27 cellular contexts compared by ENCODE assay signal in the genomic region with DNA sequence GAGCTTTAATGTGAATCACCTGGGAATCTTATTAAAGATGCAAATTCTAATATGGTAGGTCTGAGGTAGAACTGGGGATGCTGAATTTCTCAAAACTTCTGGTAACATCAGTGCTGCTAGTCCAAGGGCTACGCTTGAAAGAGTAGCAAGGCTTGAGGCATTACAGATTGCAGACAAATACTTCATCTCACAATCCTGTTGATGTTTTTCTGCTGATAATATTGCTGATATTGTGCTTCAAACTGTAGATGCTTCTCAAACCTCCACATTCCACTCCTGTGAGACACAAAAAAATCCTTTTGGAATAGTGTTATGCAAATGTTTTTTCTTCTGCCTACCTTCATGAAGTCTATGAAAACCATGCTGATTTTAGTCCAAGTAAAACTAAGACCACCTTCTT.
DNase-seq lines count a peak whose midpoint lies in the region; ATAC-seq, FAIRE-seq and TF ChIP-seq lines count a peak whose summit lies in the region.
"Had no signal": no experiment of that assay in that cellular context is flagged by ENCODE, and none has a peak within 500 bp of the region (broad histone marks: within the 10 kb centered on the region; RNA-seq: fewer than 3 reads in every experiment).

No MANE protein-coding gene starts in this region.

- H3K27me3 Mint-ChIP-seq in astrocyte (ENCODE audit: low read depth, unreplicated experiment): no peaks in the 10 kb centered on the region
- peaks cover 3% of the 10 kb centered on the region for H3K27me3 Mint-ChIP-seq in endothelial cell (ENCODE audit: unreplicated experiment)

- peak; percentile 71 for FAIRE-seq in astrocyte (lab: Jason Lieb, UNC)
- FAIRE-seq: A204.1, GM12878, GM12892, GM18507 had no signal

- H3K27ac ChIP-seq in astrocyte (ENCODE audit: low read depth, low read length): no peak overlapping the region
- no peak overlapping the region for H3K27ac ChIP-seq in brain microvascular endothelial cell
- H3K27ac ChIP-seq: BLaER1 had no signal

- peaks cover 2% of the 10 kb centered on the region for H3K4me1 Mint-ChIP-seq in astrocyte (ENCODE audit: low read depth, unreplicated experiment)
- peaks cover 3% of the 10 kb centered on the region for H3K4me1 Mint-ChIP-seq in endothelial cell (ENCODE audit: unreplicated experiment)

- no peak overlapping the region for H3K9ac ChIP-seq in astrocyte (ENCODE audit: low read length)
- H3K9ac ChIP-seq: BLaER1 had no signal

- H3K4me3 ChIP-seq in astrocyte (ENCODE audit: insufficient read depth, low read depth, low read length) (no peak overlapping the region), brain microvascular endothelial cell (ENCODE audit: low read depth, low read length) (no peak overlapping the region)
- H3K4me3 ChIP-seq: BLaER1, GM12878 had no signal

- H3K9me3 Mint-ChIP-seq in astrocyte (ENCODE audit: unreplicated experiment): peaks cover 2% of the 10 kb centered on the region
- no peaks in the 10 kb centered on the region for H3K9me3 Mint-ChIP-seq in endothelial cell (ENCODE audit: unreplicated experiment)

- H3K9me3 ChIP-seq in astrocyte (ENCODE audit: insufficient read depth, low read depth, low read length): peaks cover 16% of the 10 kb centered on the region
- H3K9me3 ChIP-seq: BE2C had no signal

- DNase-seq in NCI-H226 (peak; percentile 63), astrocyte (ENCODE audit: low read depth) (peak; percentile 28), iris pigment epithelial cell (ENCODE audit: low read depth) (peak; percentile 10), brain microvascular endothelial cell (no peak), endothelial cell (ENCODE audit: low spot score) (no peak)
- no peak for DNase-seq in activated CD4-positive, alpha-beta T cell treated with anti-CD3 and anti-CD28 coated beads, Interleukin-2, amount 50 U/mL, for 48 hours
- DNase-seq: 8988T; ACHN; BE2C; C1 segment of cervical spinal cord; CD4-positive, alpha-beta memory T cell; CD4-positive, CD25-positive, alpha-beta regulatory T cell; CD8-positive, alpha-beta memory T cell; COR-L47; DMS 273 treated with DMSO at 0.1 percent for 48 hours; DMS153; DMS79; DND-41; EL; GDM1 had no signal

- H2AFZ ChIP-seq in astrocyte (ENCODE audit: low read depth, low read length): no peak overlapping the region

- no peak overlapping the region for H3K4me2 ChIP-seq in astrocyte (ENCODE audit: low read length)
- H3K4me2 ChIP-seq: BLaER1 had no signal

- H3K27me3 ChIP-seq in astrocyte (ENCODE audit: insufficient read depth, low read length) (no peaks in the 10 kb centered on the region), brain microvascular endothelial cell (replicated peaks) (no peaks in the 10 kb centered on the region)
- H3K27me3 ChIP-seq: BE2C, BLaER1 had no signal

- no peak for ATAC-seq in HG03432 (IDR thresholded peaks at IDR 0.05; ENCODE audit: unreplicated experiment)
- ATAC-seq: GM12878 had no signal

- H3K36me3 Mint-ChIP-seq in astrocyte (ENCODE audit: low read depth, unreplicated experiment) (peaks cover 8% of the 10 kb centered on the region), endothelial cell (ENCODE audit: low read depth, unreplicated experiment) (peaks cover 6% of the 10 kb centered on the region)
- H3K36me3 Mint-ChIP-seq: CD14-positive monocyte; CD4-positive, CD25-positive, alpha-beta regulatory T cell had no signal

- in situ Hi-C loops in brain microvascular endothelial cell (cut with HindIII; ENCODE audit: low pct_ligation_motif_present, low sequenced_read_pairs): no loop called here

- H3K36me3 ChIP-seq in astrocyte (ENCODE audit: insufficient read depth, low read length) (peaks cover 69% of the 10 kb centered on the region), brain microvascular endothelial cell (replicated peaks) (peaks cover 6% of the 10 kb centered on the region)
- H3K36me3 ChIP-seq: BE2C, BLaER1 had no signal

- no peaks in the 10 kb centered on the region for H3K79me2 ChIP-seq in astrocyte (ENCODE audit: insufficient read depth, low read length)

- TF ChIP-seq CTCF in astrocyte (IDR thresholded peaks at IDR 0.05; ENCODE audit: insufficient read depth, low read depth, low read length) (no peak), brain microvascular endothelial cell (IDR thresholded peaks at IDR 0.05; ENCODE audit: low read depth, low read length, missing control alignments) (no peak), endothelial cell (IDR thresholded peaks at IDR 0.05; ENCODE audit: unreplicated experiment) (no peak)

- H3K4me1 ChIP-seq in astrocyte (ENCODE audit: insufficient read depth, low read length): peaks cover 16% of the 10 kb centered on the region

- H3K4me3 Mint-ChIP-seq in astrocyte (ENCODE audit: unreplicated experiment) (no peak overlapping the region), endothelial cell (ENCODE audit: unreplicated experiment) (no peak overlapping the region)
- H3K4me3 Mint-ChIP-seq: CD14-positive monocyte; CD4-positive, alpha-beta memory T cell; CD4-positive, CD25-positive, alpha-beta regulatory T cell; CD8-positive, alpha-beta memory T cell had no signal

- no peak overlapping the region for H3K27ac Mint-ChIP-seq in astrocyte (ENCODE audit: unreplicated experiment)
- no peak overlapping the region for H3K27ac Mint-ChIP-seq in endothelial cell (ENCODE audit: unreplicated experiment)
- H3K27ac Mint-ChIP-seq: CD14-positive monocyte; CD4-positive, alpha-beta memory T cell; CD4-positive, CD25-positive, alpha-beta regulatory T cell; CD8-positive, alpha-beta memory T cell had no signal

- H4K20me1 ChIP-seq in astrocyte (ENCODE audit: insufficient read depth, low read length): peaks cover 4% of the 10 kb centered on the region
- H4K20me1 ChIP-seq: BLaER1 had no signal

Comparison
In these comparisons a context has a peak if more than half of its experiments do, and no peak if none do; other contexts are left out.
1. DNase-seq: peak in NCI-H226 (single experiment), astrocyte (single experiment) and iris pigment epithelial cell (single experiment); none in activated CD4-positive, alpha-beta T cell treated with anti-CD3 and anti-CD28 coated beads, Interleukin-2, amount 50 U/mL, for 48 hours (0 of 2), brain microvascular endothelial cell (single experiment) and endothelial cell (single experiment).